Comparison of ENCODE assay signal across 18 cellular contexts in the genomic region with DNA sequence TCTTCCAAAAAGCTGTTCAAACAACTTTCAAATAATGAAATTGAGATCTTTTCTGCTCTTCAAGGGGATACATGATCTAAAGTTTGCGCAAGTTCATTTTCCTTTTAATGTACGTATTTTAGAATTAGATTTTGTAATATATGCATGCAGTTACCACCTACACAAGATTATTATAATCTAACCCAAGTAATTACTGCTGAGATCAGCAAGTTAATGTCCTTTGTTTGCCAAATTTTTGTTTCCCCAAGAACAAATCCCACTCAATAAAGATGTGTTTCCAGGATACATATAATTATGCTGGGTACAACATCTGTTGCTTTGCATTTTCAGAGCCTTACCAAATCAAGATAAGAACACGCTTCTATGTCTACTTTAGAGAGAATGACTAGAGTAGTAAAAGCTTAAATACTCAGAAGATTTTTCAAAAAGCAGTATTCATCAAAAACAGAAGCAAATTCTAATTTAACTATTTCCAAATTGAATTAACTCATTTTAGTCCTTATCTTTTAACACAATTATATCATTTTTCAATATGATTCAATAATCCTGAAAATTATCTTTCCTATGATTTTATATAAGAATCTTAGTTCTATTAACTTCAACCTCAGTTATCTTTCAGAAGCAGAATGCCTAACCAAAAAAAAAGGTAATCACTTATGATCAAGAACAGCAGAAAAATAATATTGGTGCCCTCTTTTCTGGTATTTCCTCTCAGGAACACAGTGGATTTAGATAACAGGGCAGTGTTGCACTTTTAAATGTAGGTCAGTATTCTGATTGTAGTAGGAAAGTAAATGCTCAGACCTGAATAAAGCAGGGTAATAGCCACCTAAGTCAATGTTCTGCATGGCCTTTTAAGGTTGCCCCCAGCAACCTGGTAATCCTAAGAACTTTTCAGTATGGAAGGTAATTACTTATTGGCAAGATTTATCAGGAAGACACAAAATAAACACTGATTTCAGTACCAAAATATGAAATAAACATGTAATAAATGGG. TPM values are rescaled to one million over a fixed set of nuclear protein-coding genes. Genes with fewer than 3 reads are reported as not detected.
DNase-seq lines count a peak whose midpoint lies in the region; ATAC-seq lines count a peak whose summit lies in the region.
"Had no signal": no experiment of that assay in that cellular context is flagged by ENCODE, and none has a peak within 500 bp of the region (broad histone marks: within the 10 kb centered on the region; RNA-seq: fewer than 3 reads in every experiment).

No MANE protein-coding gene starts in this region.

- H3K27me3 ChIP-seq in endocrine pancreas (ENCODE audit: control insufficient read depth, insufficient read depth, low read length): no peaks in the 10 kb centered on the region
- H3K27me3 ChIP-seq: BLaER1 treated with 17β-estradiol and CSF1 and Interleukin-3, amounts not matched to agents 10 nM and 100 nM had no signal

- in situ Hi-C loops in G401 (cut with HindIII; ENCODE audit: low sequenced_read_pairs): no loop called here

- DNase-seq in NCI-H2171 treated with DMSO at 0.1 percent for 48 hours (lab: John Stamatoyannopoulos, UW): peak; percentile 77
- DNase-seq in NCI-H2171 (lab: John Stamatoyannopoulos, UW): no peak
- DNase-seq in G401 (ENCODE audit: low spot score): peak; percentile 63
- DNase-seq in NCI-H446 treated with DMSO at 0.1 percent for 48 hours (lab: John Stamatoyannopoulos, UW): peak; percentile 87
- no peak for DNase-seq in NCI-H2227 (lab: John Stamatoyannopoulos, UW; ENCODE audit: unreplicated experiment)
- no peak for DNase-seq in H4 (ENCODE audit: low spot score)
- DNase-seq in Right ventricle myocardium inferior (ENCODE audit: missing footprints): no peak
- DNase-seq: 8988T; CD8-positive, alpha-beta memory T cell; H7; NCI-H2107; NK-92 treated with Interleukin-12 subunit alpha and Interleukin-12 subunit beta, amount 100 ng/mL, for 24 hours; OCI-M1; RPMI8226; SW 1271 had no signal

- no peak for ATAC-seq in Right ventricle myocardium inferior

- no peaks in the 10 kb centered on the region for H3K9me3 ChIP-seq in endocrine pancreas (ENCODE audit: control insufficient read depth, low read length)
- H3K9me3 ChIP-seq: BLaER1 treated with 17β-estradiol and CSF1 and Interleukin-3, amounts not matched to agents 10 nM and 100 nM had no signal

- intact Hi-C loops in Right ventricle myocardium inferior (cut with DNase I): no loop called here

- no peaks in the 10 kb centered on the region for H3K36me3 ChIP-seq in endocrine pancreas (ENCODE audit: control insufficient read depth, insufficient read depth, low read length)
- H3K36me3 ChIP-seq: BLaER1 treated with 17β-estradiol and CSF1 and Interleukin-3, amounts not matched to agents 10 nM and 100 nM had no signal

- peak overlapping the region; percentile 39 for H3K4me3 ChIP-seq in endocrine pancreas (ENCODE audit: control insufficient read depth, insufficient read depth, low read length)
- H3K4me3 ChIP-seq: BLaER1 treated with 17β-estradiol and CSF1 and Interleukin-3, amounts not matched to agents 10 nM and 100 nM had no signal

- H3K9ac ChIP-seq in endocrine pancreas (ENCODE audit: control insufficient read depth, insufficient read depth, low read length): no peak overlapping the region
- H3K9ac ChIP-seq: BLaER1 treated with 17β-estradiol and CSF1 and Interleukin-3, amounts not matched to agents 10 nM and 100 nM had no signal

- peaks cover 41% of the 10 kb centered on the region for H3K4me1 ChIP-seq in endocrine pancreas (ENCODE audit: control insufficient read depth, insufficient read depth, low read length)

RNA-seq across cellular contexts. Expression of a gene that starts 28.0 kb away (rescaled TPM):
- not detected in 2 replicates for total RNA-seq in G401 (2014; rRNA removed; shearing (Covaris generic))
- total RNA-seq in H4 (2014; rRNA removed; shearing (Covaris generic)): 0.06 and 0.85 TPM in 2 replicates
- not detected for total RNA-seq in Right ventricle myocardium inferior
- total RNA-seq: CD8-positive, alpha-beta memory T cell had no signal

RNA-seq across cellular contexts. Expression of a gene that starts 51.4 kb away (rescaled TPM):
- total RNA-seq in G401 (2014; rRNA removed; shearing (Covaris generic)): not detected in 2 replicates
- total RNA-seq in H4 (2014; rRNA removed; shearing (Covaris generic)): 0.10 and 0.12 TPM in 2 replicates
- total RNA-seq in Right ventricle myocardium inferior: not detected
- total RNA-seq: CD8-positive, alpha-beta memory T cell; Daoy; H7 had no signal

Comparison
In these comparisons a context has a peak if more than half of its experiments do, and no peak if none do; other contexts are left out.
1. DNase-seq: peak in NCI-H2171 treated with DMSO at 0.1 percent for 48 hours (single experiment), G401 (single experiment) and NCI-H446 treated with DMSO at 0.1 percent for 48 hours (single experiment); none in NCI-H2171 (single experiment), NCI-H2227 (single experiment), H4 (single experiment) and Right ventricle myocardium inferior (single experiment).